8 cellular contexts compared by ENCODE assay signal in genomic region chr10:22228167-22228938, GRCh38. TPM values are rescaled to one million over a fixed set of nuclear protein-coding genes. Genes with fewer than 3 reads are reported as not detected.
DNase-seq lines count a peak whose midpoint lies in the region; ATAC-seq and TF ChIP-seq lines count a peak whose summit lies in the region.

No MANE protein-coding gene starts in this region.

- peak overlapping the region; percentile 42 to 100 (median 89) for H3K27ac Mint-ChIP-seq in naive B cell

- peak overlapping the region; percentile 77 for H2AFZ ChIP-seq in Karpas-422 (ENCODE audit: low read length)

- H3K4me1 Mint-ChIP-seq in naive B cell: peaks cover 9 to 14% (median 10%) of the 10 kb centered on the region in 3 donors

- H3K9ac ChIP-seq in Karpas-422 (ENCODE audit: low read length): peak overlapping the region; percentile 76

- DNase-seq in AG09309 (ENCODE audit: low read depth): no peak
- DNase-seq in Karpas-422: no peak
- DNase-seq in choroid plexus epithelial cell (ENCODE audit: low read depth): no peak
- DNase-seq in naive B cell: no peak
- DNase-seq in NCI-H1417 treated with DMSO at 0.1 percent for 48 hours (lab: John Stamatoyannopoulos, UW): no peak
- no peak for DNase-seq in LoVo (ENCODE audit: low spot score)
- DNase-seq in middle frontal gyrus (ENCODE audit: extremely low spot score, low spot score): no peak
- DNase-seq in AG08395 (ENCODE audit: low spot score): no peak

- H4K20me1 ChIP-seq in Karpas-422 (ENCODE audit: insufficient read depth, low read depth, low read length): no peaks in the 10 kb centered on the region

- ATAC-seq in naive B cell (ENCODE audit: low read depth in 2 of 2): no peak

- H3K4me3 Mint-ChIP-seq in naive B cell: peak overlapping the region; percentile 82 to 99 (median 94)

- H3K4me1 ChIP-seq in Karpas-422 (ENCODE audit: low read length): peaks cover 21% of the 10 kb centered on the region

- peak overlapping the region; percentile 23; the same call in 1 of the 2 replicates for H3K27ac ChIP-seq in Karpas-422 (ENCODE audit: low read length)

- no peaks in the 10 kb centered on the region for H3K79me2 ChIP-seq in Karpas-422 (ENCODE audit: low read length)

- peak overlapping the region; percentile 94 for H3K4me2 ChIP-seq in Karpas-422 (ENCODE audit: low read depth, low read length, poor library complexity, severe bottlenecking)

- no peaks in the 10 kb centered on the region for H3K36me3 ChIP-seq in Karpas-422 (ENCODE audit: insufficient read depth, low read length)

- no peaks in the 10 kb centered on the region for H3K9me3 ChIP-seq in Karpas-422 (ENCODE audit: low read length)

- H3K36me3 Mint-ChIP-seq in naive B cell: peaks cover 0 to 4% of the 10 kb centered on the region in 2 donors

- no peak for TF ChIP-seq CTCF in AG09309 (IDR thresholded peaks at IDR 0.05; ENCODE audit: control insufficient read depth, insufficient read depth, low read depth, low read length, missing control alignments)
- TF ChIP-seq CTCF in choroid plexus epithelial cell (conservative IDR thresholded peaks at IDR 0.05; ENCODE audit: low read depth, low read length): no peak

- H3K9me2 ChIP-seq in Karpas-422 (replicated peaks; ENCODE audit: insufficient read depth, low read length): no peaks in the 10 kb centered on the region

- no peaks in the 10 kb centered on the region for H3K27me3 ChIP-seq in Karpas-422 (ENCODE audit: low read length)

- H3K27me3 Mint-ChIP-seq in naive B cell: peaks cover 0 to 15% (median 12%) of the 10 kb centered on the region in 3 donors

- H3K4me3 ChIP-seq in AG09309 (ENCODE audit: control insufficient read depth, low read depth, low read length) (peak overlapping the region; percentile 59), Karpas-422 (ENCODE audit: low read length) (peak overlapping the region; percentile 72), choroid plexus epithelial cell (ENCODE audit: low read depth, low read length) (peak overlapping the region; percentile 71)

- peaks cover 0 to 5% (median 0%) of the 10 kb centered on the region in 7 donors for H3K9me3 Mint-ChIP-seq in naive B cell

RNA-seq across cellular contexts. Expression of gene EBLN1, which starts 10.5 kb away (rescaled TPM):
- not detected in 2 replicates for total RNA-seq in Karpas-422 (2014; rRNA removed; shearing (Covaris generic); ENCODE audit: low replicate concordance)
- polyA plus RNA-seq in naive B cell (ENCODE audit: low read depth in 6 of 6): not detected
